ENCODE assay signal across 28 cellular contexts in genomic region chr4:47289805-47290204, GRCh38.
"Had no signal": no experiment of that assay in that cellular context is flagged by ENCODE, and none has a peak within 500 bp of the region (broad histone marks: within the 10 kb centered on the region; RNA-seq: fewer than 3 reads in every experiment).

No MANE protein-coding gene starts in this region.

- H3K4me3 ChIP-seq: neural progenitor cell, ovary, psoas muscle, skin epidermis, smooth muscle cell, spleen, suprapubic skin, testis, tibial artery, transverse colon, upper lobe of right lung, uterus had no signal

- H3K4me2 ChIP-seq: neural progenitor cell, smooth muscle cell had no signal

- H3K9me3 ChIP-seq: ovary, psoas muscle, spleen, suprapubic skin, testis, tibial artery, transverse colon, upper lobe of right lung, uterus had no signal

- H3K4me1 ChIP-seq: neural progenitor cell, parathyroid adenoma, psoas muscle, spleen, suprapubic skin, testis, tibial artery, transverse colon, upper lobe of right lung, uterus had no signal

- H3K9ac ChIP-seq: neural progenitor cell, parathyroid adenoma had no signal

- H3K27ac ChIP-seq: neural progenitor cell, ovary, parathyroid adenoma, psoas muscle, skin epidermis, spleen, suprapubic skin, testis, tibial artery, transverse colon, upper lobe of right lung, uterus had no signal

- H3K79me2 ChIP-seq: parathyroid adenoma had no signal

- ATAC-seq: natural killer cell; psoas muscle; right cardiac atrium; sciatic nerve; stimulated activated memory B cell treated with anti-CD40 and anti-IgM and Interleukin-4, amounts not matched to agents 10 μg/mL and 1 μg/mL and 100 μg/mL, for 72 hours; stimulated activated naive CD8-positive, alpha-beta T cell treated with anti-CD3 and anti-CD28 coated beads, Interleukin-15, amount 100 ng/mL, for 72 hours; stimulated activated naive CD8-positive, alpha-beta T cell treated with anti-CD3 and anti-CD28 coated beads, Interleukin-15, Interleukin-2, amounts not matched to agents 100 U/mL and 50 U/mL, for 24 hours; upper lobe of right lung had no signal

- H3K36me3 ChIP-seq: neural progenitor cell, ovary, spleen, suprapubic skin, tibial artery, transverse colon, upper lobe of right lung, uterus had no signal

- DNase-seq: natural killer cell; occipital lobe; ovary; posterior cingulate gyrus; psoas muscle; right cardiac atrium; spleen; stimulated activated CD4-positive, alpha-beta T cell treated with anti-CD3 and anti-CD28 coated beads, Interleukin-12 subunit alpha, Interleukin-12 subunit beta, amount 100 ng/mL, for 4 hours; stimulated activated CD4-positive, alpha-beta T cell treated with anti-CD3 and anti-CD28 coated beads, Interleukin-1b, Interleukin-23, amount 100 ng/mL, for 48 hours; stimulated activated CD4-positive, alpha-beta T cell treated with anti-CD3 and anti-CD28 coated beads, Interleukin-4, amount 100 ng/mL, for 1 hour; stimulated activated CD4-positive, alpha-beta T cell treated with anti-CD3 and anti-CD28 coated beads, Interleukin-4, amount 100 ng/mL, for 4 hours; stimulated activated CD8-positive, alpha-beta memory T cell treated with anti-CD3 and anti-CD28 coated beads, Interleukin-4, amount 100 ng/mL, for 48 hours; stimulated activated naive CD4-positive, alpha-beta T cell; stimulated activated naive CD8-positive, alpha-beta T cell treated with anti-CD3 and anti-CD28 coated beads, Interleukin-15, amount 100 ng/mL, for 72 hours; stimulated activated naive CD8-positive, alpha-beta T cell treated with anti-CD3 and anti-CD28 coated beads, Interleukin-15, Interleukin-2, amounts not matched to agents 100 U/mL and 50 U/mL, for 24 hours; substantia nigra; testis; tibial artery; transverse colon; upper lobe of right lung; uterus had no signal

- H3K27me3 ChIP-seq: neural progenitor cell, ovary, spleen, suprapubic skin, testis, tibial artery, transverse colon, upper lobe of right lung, uterus had no signal

- H2AFZ ChIP-seq: neural progenitor cell, parathyroid adenoma had no signal
